In the genomic region with DNA sequence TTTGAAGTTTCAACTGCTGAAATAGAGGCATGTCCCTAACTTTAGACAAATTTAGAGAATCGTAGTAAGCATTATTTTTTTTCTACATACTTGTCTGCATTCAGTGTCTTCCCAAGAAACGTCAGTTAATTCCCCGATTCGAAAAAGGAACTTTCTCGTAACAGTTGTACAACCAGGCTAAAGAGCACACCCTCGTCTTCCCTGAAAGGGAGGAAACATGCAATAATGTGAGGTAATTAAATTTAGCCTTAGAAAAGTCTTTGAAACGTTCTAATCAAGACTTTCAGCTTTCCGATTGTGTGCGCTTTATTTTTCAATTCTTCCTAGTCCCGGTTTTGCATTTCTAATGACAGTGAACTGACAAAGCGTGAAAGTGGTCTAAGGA, we compare ENCODE assay signal across 8 cellular contexts. TPM values are rescaled to one million over a fixed set of nuclear protein-coding genes. Genes with fewer than 3 reads are reported as not detected.
DNase-seq lines count a peak whose midpoint lies in the region; ATAC-seq and TF ChIP-seq lines count a peak whose summit lies in the region.

No MANE protein-coding gene starts in this region.

- H3K27me3 ChIP-seq in Peyer's patch: no peaks in the 10 kb centered on the region
- H3K27me3 ChIP-seq in esophagus squamous epithelium: peaks cover 0 to 20% (median 0%) of the 10 kb centered on the region in 4 donors
- no peaks in the 10 kb centered on the region for H3K27me3 ChIP-seq in ovary
- H3K27me3 ChIP-seq in BE2C: peaks cover 32% of the 10 kb centered on the region

- H3K4me3 ChIP-seq in Peyer's patch (peak overlapping the region; percentile 11 to 49 (median 34)), esophagus squamous epithelium (peak overlapping the region; percentile 46 to 68 (median 62)), ovary (peak overlapping the region; percentile 41), BE2C (ENCODE audit: low read depth, low read length) (no peak overlapping the region; the same call in 1 of the 2 replicates)

- no peak for DNase-seq in Calu3
- DNase-seq in Peyer's patch: no peak
- no peak for DNase-seq in esophagus squamous epithelium (lab: John Stamatoyannopoulos, UW)
- no peak for DNase-seq in ovary
- no peak for DNase-seq in BE2C
- DNase-seq in GM10248 (ENCODE audit: extremely low spot score): no peak
- DNase-seq in NCI-H2196 (lab: John Stamatoyannopoulos, UW; ENCODE audit: unreplicated experiment): no peak

- no peaks in the 10 kb centered on the region for H3K9me3 ChIP-seq in Peyer's patch
- no peaks in the 10 kb centered on the region for H3K9me3 ChIP-seq in esophagus squamous epithelium
- H3K9me3 ChIP-seq in ovary: no peaks in the 10 kb centered on the region
- no peaks in the 10 kb centered on the region for H3K9me3 ChIP-seq in BE2C

- H3K36me3 Mint-ChIP-seq in Calu3 (ENCODE audit: insufficient read depth, unreplicated experiment): peaks cover 11% of the 10 kb centered on the region

- no peaks in the 10 kb centered on the region for H3K4me1 Mint-ChIP-seq in Calu3 (ENCODE audit: low read depth, unreplicated experiment)

- H3K27ac ChIP-seq in Peyer's patch (no peak overlapping the region), esophagus squamous epithelium (peak overlapping the region; percentile 14 to 88 (median 80)), ovary (no peak overlapping the region)

- H3K27me3 Mint-ChIP-seq in Calu3 (ENCODE audit: unreplicated experiment): peaks cover 13% of the 10 kb centered on the region

- no peaks in the 10 kb centered on the region for H3K9me3 Mint-ChIP-seq in Calu3 (ENCODE audit: low read depth, unreplicated experiment)

- H3K27ac Mint-ChIP-seq in Calu3 (ENCODE audit: unreplicated experiment): peak overlapping the region; percentile 78

- peak overlapping the region; percentile 96 for H3K4me3 Mint-ChIP-seq in Calu3 (ENCODE audit: low read depth, unreplicated experiment)

- no peaks in the 10 kb centered on the region for H3K36me3 ChIP-seq in Peyer's patch
- H3K36me3 ChIP-seq in esophagus squamous epithelium: no peaks in the 10 kb centered on the region
- H3K36me3 ChIP-seq in ovary: no peaks in the 10 kb centered on the region
- no peaks in the 10 kb centered on the region for H3K36me3 ChIP-seq in BE2C

- no peak for TF ChIP-seq POLR2A in Peyer's patch (IDR thresholded peaks at IDR 0.05)
- no peak for TF ChIP-seq POLR2A in esophagus squamous epithelium (IDR thresholded peaks at IDR 0.05)
- TF ChIP-seq POLR2A in ovary (IDR thresholded peaks at IDR 0.05): no peak

- 3% methylated on average over 11 of the region's 11 CpGs for WGBS in esophagus squamous epithelium, 2 donors
- WGBS in ovary, 3 donors: 0 to 3% (median 2%) methylated on average over 11 of the region's 11 CpGs

- TF ChIP-seq CTCF in Calu3 (IDR thresholded peaks at IDR 0.05; ENCODE audit: unreplicated experiment) (no peak), Peyer's patch (IDR thresholded peaks at IDR 0.05) (no peak), esophagus squamous epithelium (IDR thresholded peaks at IDR 0.05) (no peak), ovary (IDR thresholded peaks at IDR 0.05) (no peak), BE2C (IDR thresholded peaks at IDR 0.05; ENCODE audit: low read depth, low read length) (no peak), GM10248 (IDR thresholded peaks at IDR 0.05; ENCODE audit: control extremely low read depth, extremely low read depth, low read depth, missing control alignments) (no peak)

- no peak for ATAC-seq in HG03097 (IDR thresholded peaks at IDR 0.05; ENCODE audit: low FRiP score, unreplicated experiment)

- CTCF ChIA-PET in Calu3 (lab: Charles Lee) (no interaction called here), GM10248 (lab: Yijun Ruan, JAX) (no interaction called here)

- intact Hi-C loops in Calu3 (cut with micrococcal nuclease; ENCODE audit: unreplicated experiment) (loop anchor here (5.0 kb wide), 2 partner anchors 51 to 194 kb away; no protein-coding TSS in a partner anchor), esophagus squamous epithelium (cut with DNase I) (no loop called here), ovary (cut with DNase I) (no loop called here)

- TF ChIP-seq EP300 in ovary (IDR thresholded peaks at IDR 0.05): no peak

- H3K4me1 ChIP-seq in Peyer's patch (no peaks in the 10 kb centered on the region), esophagus squamous epithelium (peaks cover 0 to 39% (median 5%) of the 10 kb centered on the region in 3 donors), ovary (ENCODE audit: insufficient read depth) (no peaks in the 10 kb centered on the region), BE2C (no peaks in the 10 kb centered on the region; the same call in 1 of the 2 replicates)

- POLR2A ChIA-PET in GM10248 (lab: Yijun Ruan, JAX): no interaction called here

- no TSS peak for BruUV-seq in Calu3 (replicated peaks; lab: Mats Ljungman, UMichigan)

RNA-seq across cellular contexts. Expression of gene SLC1A3, which starts 0.4 kb away (rescaled TPM):
- total RNA-seq in Calu3 (2022) (6.0 and 7.9 TPM in 2 replicates), Peyer's patch (1 to 10 TPM in 3 of 4 donors, under 1 TPM in 1; 0.95 to 7.4 (median 3.0) TPM), esophagus squamous epithelium (10 to 100 TPM; 16.2 to 54.8 (median 31.4) TPM), ovary (10 to 100 TPM; 10.8 to 72.3 (median 48.9) TPM)
- polyA plus RNA-seq in ovary: 10 to 100 TPM in 1 of 2 donors, 1 to 10 TPM in 1; 5.2 to 36.7 TPM
- 0.15 TPM for polyA plus RNA-seq in BE2C (2012; ENCODE audit: insufficient read depth, insufficient read length, low read depth)

Comparison
In these comparisons a context has a peak if more than half of its experiments do, and no peak if none do; other contexts are left out.
1. H3K27ac ChIP-seq: peak in esophagus squamous epithelium (4 of 4); none in Peyer's patch (0 of 4) and ovary (0 of 2).